21 cellular contexts compared by ENCODE assay signal in genomic region chr10:5532618-5533097, GRCh38. TPM values are rescaled to one million over a fixed set of nuclear protein-coding genes. Genes with fewer than 3 reads are reported as not detected.
A peak's percentile ranks its signal among the peaks of the same experiment; 100 is the strongest.
DNase-seq lines count a peak whose midpoint lies in the region; ATAC-seq and TF ChIP-seq lines count a peak whose summit lies in the region.
"Had no signal": no experiment of that assay in that cellular context is flagged by ENCODE, and none has a peak within 500 bp of the region (broad histone marks: within the 10 kb centered on the region; RNA-seq: fewer than 3 reads in every experiment).

No MANE protein-coding gene starts in this region.

- H2AK5ac ChIP-seq in neuronal stem cell (ENCODE audit: low read depth, low read length): peak overlapping the region; percentile 82

- peak overlapping the region in 3 of 4 donors; percentile 22 to 93 (median 93) for H3K27ac ChIP-seq in esophagus squamous epithelium
- no peak overlapping the region for H3K27ac ChIP-seq in neuronal stem cell (replicated peaks; ENCODE audit: low read length)
- H3K27ac ChIP-seq in upper lobe of right lung: no peak overlapping the region
- H3K27ac ChIP-seq in Karpas-422 (ENCODE audit: low read length): no peak overlapping the region
- H3K27ac ChIP-seq: A549 had no signal

- H4K20me1 ChIP-seq in Karpas-422 (ENCODE audit: insufficient read depth, low read depth, low read length): no peaks in the 10 kb centered on the region

- no peak for TF ChIP-seq POLR2A in esophagus squamous epithelium (IDR thresholded peaks at IDR 0.05)

- H3K23ac ChIP-seq in neuronal stem cell (ENCODE audit: low read depth, low read length, poor library complexity): no peak overlapping the region

- no peak overlapping the region for H2AFZ ChIP-seq in neuronal stem cell (ENCODE audit: low read length)
- no peak overlapping the region for H2AFZ ChIP-seq in Karpas-422 (ENCODE audit: low read length)

- H3K4me3 ChIP-seq in esophagus squamous epithelium: no peak overlapping the region
- H3K4me3 ChIP-seq in neuronal stem cell (ENCODE audit: low read length in 2 of 2): no peak overlapping the region
- no peak overlapping the region for H3K4me3 ChIP-seq in upper lobe of right lung
- no peak overlapping the region for H3K4me3 ChIP-seq in Karpas-422 (ENCODE audit: low read length)
- H3K4me3 ChIP-seq: A549 had no signal

- WGBS in esophagus squamous epithelium, 2 donors: 59 to 83% methylated on average over 4 to 5 of the region's 6 CpGs
- WGBS in neuronal stem cell (ENCODE audit: extremely low coverage in 2 of 2, insufficient read length in 2 of 2, insufficient replicate concordance in 1 of 2), 2 donors: no CpG with 5 or more reads among the region's 6 CpGs

- H3K36me3 ChIP-seq in esophagus squamous epithelium: no peaks in the 10 kb centered on the region
- no peaks in the 10 kb centered on the region for H3K36me3 ChIP-seq in neuronal stem cell (replicated peaks in 1 of 2; ENCODE audit: control insufficient read depth in 2 of 2, insufficient read depth in 2 of 2, low read length in 2 of 2)
- no peaks in the 10 kb centered on the region for H3K36me3 ChIP-seq in upper lobe of right lung
- H3K36me3 ChIP-seq in Karpas-422 (ENCODE audit: insufficient read depth, low read length): no peaks in the 10 kb centered on the region

- DNase-seq in cardiac septum (ENCODE audit: low spot score) (peak; percentile 55), left ventricle myocardium superior (no peak), esophagus squamous epithelium (lab: John Stamatoyannopoulos, UW) (no peak), neuronal stem cell (ENCODE audit: low spot score) (no peak), upper lobe of right lung (peak; percentile 38), cerebellar cortex (ENCODE audit: low spot score) (no peak), Karpas-422 (no peak)
- DNase-seq: C1 segment of cervical spinal cord, DMS 273 treated with DMSO at 0.1 percent for 48 hours, GF-D8, GOT3, MM.1S, NCI-H1105, NCI-H187, NCI-H446, NCI-H69, SHP77 treated with DMSO at 0.1 percent for 48 hours had no signal

- H3K9me3 ChIP-seq in esophagus squamous epithelium: no peaks in the 10 kb centered on the region
- peaks cover 0 to 2% of the 10 kb centered on the region in 2 donors for H3K9me3 ChIP-seq in neuronal stem cell (replicated peaks in 1 of 2; ENCODE audit: control insufficient read depth in 2 of 2, insufficient read depth in 1 of 2, low read depth in 1 of 2, low read length in 2 of 2)
- H3K9me3 ChIP-seq in upper lobe of right lung: no peaks in the 10 kb centered on the region
- H3K9me3 ChIP-seq in Karpas-422 (ENCODE audit: low read length): no peaks in the 10 kb centered on the region
- H3K9me3 ChIP-seq: A549 had no signal

- H3K4me1 ChIP-seq in esophagus squamous epithelium (peaks cover 23 to 77% (median 48%) of the 10 kb centered on the region in 3 donors), neuronal stem cell (ENCODE audit: control insufficient read depth in 2 of 2, insufficient read depth in 1 of 2, low read depth in 1 of 2, low read length in 2 of 2) (peaks cover 0 to 4% of the 10 kb centered on the region in 2 donors), upper lobe of right lung (no peaks in the 10 kb centered on the region), Karpas-422 (ENCODE audit: low read length) (no peaks in the 10 kb centered on the region)
- H3K4me1 ChIP-seq: A549 had no signal

- ATAC-seq in left ventricle myocardium superior: no peak
- ATAC-seq in upper lobe of right lung: no peak
- ATAC-seq in HG02973 (IDR thresholded peaks at IDR 0.05; ENCODE audit: unreplicated experiment): no peak

- peak overlapping the region; percentile 63 for H3K14ac ChIP-seq in neuronal stem cell (ENCODE audit: low read length)

- H3K4me2 ChIP-seq in neuronal stem cell (ENCODE audit: insufficient read depth, low read length, poor library complexity, severe bottlenecking): no peak overlapping the region
- H3K4me2 ChIP-seq in Karpas-422 (ENCODE audit: low read depth, low read length, poor library complexity, severe bottlenecking): no peak overlapping the region
- H3K4me2 ChIP-seq: A549 had no signal

- H3K27me3 ChIP-seq in esophagus squamous epithelium: no peaks in the 10 kb centered on the region
- H3K27me3 ChIP-seq in neuronal stem cell (ENCODE audit: control insufficient read depth in 3 of 3, insufficient read depth in 3 of 3, low read depth in 1 of 3, low read length in 3 of 3): peaks cover 0 to 9% (median 0%) of the 10 kb centered on the region in 3 experiments
- no peaks in the 10 kb centered on the region for H3K27me3 ChIP-seq in upper lobe of right lung
- no peaks in the 10 kb centered on the region for H3K27me3 ChIP-seq in Karpas-422 (ENCODE audit: low read length)

- peak overlapping the region; percentile 54 for H2BK5ac ChIP-seq in neuronal stem cell (ENCODE audit: low read length)

- no peaks in the 10 kb centered on the region for H3K79me2 ChIP-seq in Karpas-422 (ENCODE audit: low read length)

- no peak overlapping the region for H2BK120ac ChIP-seq in neuronal stem cell (ENCODE audit: low read depth, low read length)

- peak overlapping the region; percentile 73 for H4K8ac ChIP-seq in neuronal stem cell (ENCODE audit: low read depth, low read length)

- no peak overlapping the region for H2BK12ac ChIP-seq in neuronal stem cell (ENCODE audit: low read length)

- intact Hi-C loops in cardiac septum (cut with DNase I): loop anchor here (5.0 kb wide), 1 partner anchor 85 kb away; no protein-coding TSS in a partner anchor
- intact Hi-C loops in left ventricle myocardium superior (cut with micrococcal nuclease): no loop called here
- intact Hi-C loops in esophagus squamous epithelium (cut with DNase I): no loop called here
- intact Hi-C loops in upper lobe of right lung (cut with DNase I): no loop called here

- H3K4ac ChIP-seq in neuronal stem cell (ENCODE audit: low read length): no peak overlapping the region

- H2BK15ac ChIP-seq in neuronal stem cell (ENCODE audit: low read length): peak overlapping the region; percentile 38

- peak overlapping the region; percentile 92 for H4K91ac ChIP-seq in neuronal stem cell (ENCODE audit: low read depth, low read length, poor library complexity)

- no peaks in the 10 kb centered on the region for H3K9me2 ChIP-seq in Karpas-422 (replicated peaks; ENCODE audit: insufficient read depth, low read length)

- no peak for TF ChIP-seq CTCF in esophagus squamous epithelium (IDR thresholded peaks at IDR 0.05)
- TF ChIP-seq CTCF in upper lobe of right lung (IDR thresholded peaks at IDR 0.05): no peak

- no peaks in the 10 kb centered on the region for H3K79me1 ChIP-seq in neuronal stem cell (ENCODE audit: low read depth, low read length)

- H3K9ac ChIP-seq in neuronal stem cell (ENCODE audit: low read depth, low read length, poor library complexity) (no peak overlapping the region), Karpas-422 (ENCODE audit: low read length) (no peak overlapping the region)

- H3K18ac ChIP-seq in neuronal stem cell (ENCODE audit: low read length): peak overlapping the region; percentile 82

RNA-seq across cellular contexts. Expression of gene CALML3, which starts 7.9 kb away (rescaled TPM):
- not detected for total RNA-seq in cardiac septum
- total RNA-seq in left ventricle myocardium superior: not detected
- 100 to 1,000 TPM; 196 to 799 (median 315) TPM for total RNA-seq in esophagus squamous epithelium
- not detected for polyA plus RNA-seq in neuronal stem cell (2013, experiment 1 of 2)
- not detected for polyA plus RNA-seq in neuronal stem cell (2013, experiment 2 of 2)
- not detected for total RNA-seq in upper lobe of right lung
- not detected in 2 replicates for total RNA-seq in Karpas-422 (2014; rRNA removed; shearing (Covaris generic); ENCODE audit: low replicate concordance)
- total RNA-seq: Daoy, RPMI7951 had no signal
- polyA plus RNA-seq: A549 had no signal

RNA-seq across cellular contexts. Expression of gene CALML5, which starts 33.3 kb away (rescaled TPM):
- total RNA-seq in cardiac septum: not detected
- total RNA-seq in left ventricle myocardium superior: not detected
- total RNA-seq in esophagus squamous epithelium: 100 to 1,000 TPM in 1 of 4 donors, 10 to 100 TPM in 3; 14.5 to 148 (median 22.6) TPM
- polyA plus RNA-seq in neuronal stem cell (2013, experiment 1 of 2): not detected
- not detected for polyA plus RNA-seq in neuronal stem cell (2013, experiment 2 of 2)
- total RNA-seq in upper lobe of right lung: not detected
- not detected in 2 replicates for total RNA-seq in Karpas-422 (2014; rRNA removed; shearing (Covaris generic); ENCODE audit: low replicate concordance)
- total RNA-seq: Daoy, RPMI7951 had no signal
- polyA plus RNA-seq: A549 had no signal

Comparison
In these comparisons a context has a peak if more than half of its experiments do, and no peak if none do; other contexts are left out.
1. DNase-seq: peak in cardiac septum (single experiment) and upper lobe of right lung (single experiment); none in left ventricle myocardium superior (single experiment), esophagus squamous epithelium (single experiment), neuronal stem cell (single experiment), cerebellar cortex (single experiment) and Karpas-422 (single experiment).
2. H3K27ac ChIP-seq: peak in esophagus squamous epithelium (3 of 4); none in neuronal stem cell (single experiment), upper lobe of right lung (single experiment) and Karpas-422 (single experiment).
3. RNA of gene CALML3, which starts 7.9 kb away (total RNA-seq): 196 to 799 TPM in esophagus squamous epithelium; not detected in cardiac septum (single experiment), not detected in left ventricle myocardium superior (single experiment), not detected in upper lobe of right lung (single experiment) and not detected in Karpas-422; every median in the first group is over 100 times any median in the second.
4. RNA of gene CALML5, which starts 33.3 kb away (total RNA-seq): 14.5 to 148 TPM in esophagus squamous epithelium; not detected in cardiac septum (single experiment), not detected in left ventricle myocardium superior (single experiment), not detected in upper lobe of right lung (single experiment) and not detected in Karpas-422; every median in the first group is over 10 times any median in the second.